In the genomic region with DNA sequence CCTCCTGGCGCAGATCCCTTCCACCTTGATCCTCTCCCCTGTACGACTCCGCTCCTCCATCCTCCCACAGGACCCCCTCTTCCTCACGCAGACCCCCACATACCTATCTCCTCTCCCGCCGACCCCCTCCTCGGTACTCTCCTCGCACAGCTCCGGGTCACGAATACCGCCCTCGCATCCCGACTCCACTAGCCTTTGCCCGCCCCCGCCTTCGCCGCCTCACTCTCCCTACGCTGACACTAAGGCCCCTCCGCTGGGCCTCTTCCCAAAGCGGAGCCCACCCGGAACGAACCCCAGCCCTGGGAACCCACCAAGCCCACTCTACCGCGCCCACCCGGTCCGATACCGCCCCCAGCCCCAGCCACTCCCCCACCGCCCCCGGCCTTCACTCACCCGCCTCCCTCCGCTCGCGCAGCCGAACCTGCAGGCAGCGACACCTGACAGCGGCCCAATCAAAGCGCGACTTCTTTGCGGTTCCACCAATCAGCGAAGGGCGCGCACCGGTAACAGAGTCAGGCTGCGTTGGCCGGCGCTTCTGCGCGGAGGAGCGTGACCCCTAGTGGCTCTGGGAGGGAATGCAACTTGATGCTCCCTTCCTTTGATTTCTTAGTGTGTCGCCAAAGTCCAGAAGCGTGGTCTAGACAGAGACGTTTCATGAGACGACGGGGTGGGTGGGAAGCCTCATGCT, we compare ENCODE assay signal across 8 cellular contexts. TPM values are rescaled to one million over a fixed set of nuclear protein-coding genes. Genes with fewer than 3 reads are reported as not detected.
DNase-seq lines count a peak whose midpoint lies in the region; ATAC-seq, FAIRE-seq and TF ChIP-seq lines count a peak whose summit lies in the region.
"Not testable (repeated sequence)": the region's sequence is repeated elsewhere in the genome, so short reads cannot be mapped to it uniquely, and the experiment has no call there.

A gene (minus strand): TSS at position 430 of the 688 bp plus-strand sequence. CDS start 5,704 bp downstream, outside the sequence.

- not testable (repeated sequence) for TF ChIP-seq CTCF in Caco-2 (IDR thresholded peaks at IDR 0.05; ENCODE audit: insufficient read depth in 1 of 2, low read depth in 1 of 2, low read length in 1 of 2, severe bottlenecking in 1 of 2, unreplicated experiment in 1 of 2); H1 (IDR thresholded peaks at IDR 0.05; ENCODE audit: control extremely low read depth in 1 of 3, insufficient read depth in 1 of 3, low read depth in 1 of 3, low read length in 3 of 3); right lobe of liver (IDR thresholded peaks at IDR 0.05)

- TF ChIP-seq RAD21 in H1 (IDR thresholded peaks at IDR 0.05 in 1 of 2, conservative IDR thresholded peaks at IDR 0.05 in 1 of 2; ENCODE audit: low read depth in 2 of 2, low read length in 2 of 2) = not testable (repeated sequence)

- H3K36me3 Mint-ChIP-seq in Caco-2 (ENCODE audit: insufficient read depth, unreplicated experiment); activated CD4-positive, alpha-beta T cell treated with anti-CD3 and anti-CD28 coated beads, Interleukin-2, amount 10 ng/mL, durations not matched to agents 24 days and 14 days (ENCODE audit: low read depth); stimulated activated memory B cell treated with anti-CD40 and anti-IgM and Interleukin-4, amounts not matched to agents 10 μg/mL and 1 μg/mL and 100 μg/mL, for 72 hours: not testable (repeated sequence)

- H2BK120ac ChIP-seq in H1 (replicated peaks; ENCODE audit: low read depth, low read length) = not testable (repeated sequence)

- intact Hi-C loops in Caco-2 (cut with micrococcal nuclease; ENCODE audit: unreplicated experiment); activated CD4-positive, alpha-beta T cell treated with anti-CD3 and anti-CD28 coated beads, Interleukin-2, amount 10 ng/mL, durations not matched to agents 24 days and 14 days (cut with micrococcal nuclease); right lobe of liver (cut with DNase I): not testable (repeated sequence)

- H3K9me3 Mint-ChIP-seq in Caco-2 (ENCODE audit: unreplicated experiment); activated CD4-positive, alpha-beta T cell treated with anti-CD3 and anti-CD28 coated beads, Interleukin-2, amount 10 ng/mL, durations not matched to agents 24 days and 14 days; stimulated activated memory B cell treated with anti-CD40 and anti-IgM and Interleukin-4, amounts not matched to agents 10 μg/mL and 1 μg/mL and 100 μg/mL, for 72 hours: not testable (repeated sequence)

- H4K20me1 ChIP-seq in H1 (replicated peaks in 1 of 2; ENCODE audit: control insufficient read depth in 1 of 2, insufficient read depth in 2 of 2, low read length in 2 of 2) = not testable (repeated sequence)

- H2BK12ac ChIP-seq in H1 (ENCODE audit: low read depth, low read length) = not testable (repeated sequence)

- not testable (repeated sequence) for H3K27me3 ChIP-seq in Caco-2 (replicated peaks; ENCODE audit: control insufficient read depth, insufficient read depth, low read length); H1 (replicated peaks in 1 of 4; ENCODE audit: control insufficient read depth in 3 of 4, extremely low read depth in 1 of 4, insufficient read depth in 3 of 4, low read length in 3 of 4); right lobe of liver

- H3K27me3 Mint-ChIP-seq in Caco-2 (ENCODE audit: insufficient read depth, unreplicated experiment); activated CD4-positive, alpha-beta T cell treated with anti-CD3 and anti-CD28 coated beads, Interleukin-2, amount 10 ng/mL, durations not matched to agents 24 days and 14 days; stimulated activated memory B cell treated with anti-CD40 and anti-IgM and Interleukin-4, amounts not matched to agents 10 μg/mL and 1 μg/mL and 100 μg/mL, for 72 hours: not testable (repeated sequence)

- not testable (repeated sequence) for BruUV-seq in Caco-2 (replicated peaks; lab: Mats Ljungman, UMichigan)

- ATAC-seq in GM19397 (IDR thresholded peaks at IDR 0.05; ENCODE audit: unreplicated experiment) (peak; percentile 95), HG02763 (IDR thresholded peaks at IDR 0.05; ENCODE audit: unreplicated experiment) (peak; percentile 97), HG03520 (IDR thresholded peaks at IDR 0.05; ENCODE audit: unreplicated experiment) (peak; percentile 86), right lobe of liver (peak; percentile 98 to 99 (median 98))
- peak; percentile 99 for ATAC-seq in stimulated activated memory B cell treated with anti-CD40 and anti-IgM and Interleukin-4, amounts not matched to agents 10 μg/mL and 1 μg/mL and 100 μg/mL, for 72 hours

- not testable (repeated sequence) for H3K79me1 ChIP-seq in H1 (ENCODE audit: low read depth, low read length)

- not testable (repeated sequence) for H3K4me3 Mint-ChIP-seq in Caco-2 (ENCODE audit: unreplicated experiment); activated CD4-positive, alpha-beta T cell treated with anti-CD3 and anti-CD28 coated beads, Interleukin-2, amount 10 ng/mL, durations not matched to agents 24 days and 14 days; stimulated activated memory B cell treated with anti-CD40 and anti-IgM and Interleukin-4, amounts not matched to agents 10 μg/mL and 1 μg/mL and 100 μg/mL, for 72 hours

- H3K23me2 ChIP-seq in H1 (ENCODE audit: low read depth, low read length) = not testable (repeated sequence)

- not testable (repeated sequence) for H4K8ac ChIP-seq in H1 (ENCODE audit: extremely low read depth, insufficient read depth, low read length)

- H3K79me2 ChIP-seq in H1 (ENCODE audit: control insufficient read depth in 1 of 2, insufficient read depth in 2 of 2, low read length in 2 of 2) = not testable (repeated sequence)

- H3K36me3 ChIP-seq in Caco-2 (ENCODE audit: control insufficient read depth, insufficient read depth, low read length); H1 (ENCODE audit: control insufficient read depth in 2 of 4, insufficient read depth in 4 of 4, low read length in 3 of 4); right lobe of liver: not testable (repeated sequence)

- not testable (repeated sequence) for H2BK20ac ChIP-seq in H1 (ENCODE audit: low read length)

- H3K4ac ChIP-seq in H1 (replicated peaks; ENCODE audit: insufficient read length, low read depth, low read length) = not testable (repeated sequence)

- H3K18ac ChIP-seq in H1 (ENCODE audit: extremely low read depth, low read length) = not testable (repeated sequence)

- not testable (repeated sequence) for H3K23ac ChIP-seq in H1 (ENCODE audit: insufficient read length)

- not testable (repeated sequence) for H2BK15ac ChIP-seq in H1 (ENCODE audit: low read length)

- H3K4me1 ChIP-seq in Caco-2; H1 (replicated peaks in 1 of 4; ENCODE audit: control insufficient read depth in 3 of 4, insufficient read depth in 4 of 4, low read length in 3 of 4); right lobe of liver: not testable (repeated sequence)

- not testable (repeated sequence) for DNase-seq in Caco-2; activated CD4-positive, alpha-beta T cell treated with anti-CD3 and anti-CD28 coated beads, Interleukin-2, amount 10 ng/mL, durations not matched to agents 24 days and 14 days; H1 (ENCODE audit: low read depth in 1 of 2, low spot score in 2 of 2); right lobe of liver

- H2BK5ac ChIP-seq in H1 (ENCODE audit: low read depth, low read length) = not testable (repeated sequence)

- not testable (repeated sequence) for H3K56ac ChIP-seq in H1 (replicated peaks; ENCODE audit: insufficient read length, low read depth, low read length)

- not testable (repeated sequence) for H4K5ac ChIP-seq in H1 (ENCODE audit: insufficient read length, low read depth, low read length)

- H2AK5ac ChIP-seq in H1 (ENCODE audit: low read depth, low read length) = not testable (repeated sequence)

- H3K4me1 Mint-ChIP-seq in Caco-2 (ENCODE audit: low read depth, unreplicated experiment); activated CD4-positive, alpha-beta T cell treated with anti-CD3 and anti-CD28 coated beads, Interleukin-2, amount 10 ng/mL, durations not matched to agents 24 days and 14 days; stimulated activated memory B cell treated with anti-CD40 and anti-IgM and Interleukin-4, amounts not matched to agents 10 μg/mL and 1 μg/mL and 100 μg/mL, for 72 hours: not testable (repeated sequence)

- H3K27ac ChIP-seq in H1 (ENCODE audit: low read depth, low read length); right lobe of liver: not testable (repeated sequence)

- H3K4me3 ChIP-seq in Caco-2 (ENCODE audit: low read depth, low read length); H1 (ENCODE audit: extremely low read depth in 1 of 4, insufficient read depth in 2 of 4, low read depth in 3 of 4, low read length in 4 of 4); right lobe of liver: not testable (repeated sequence)

- not testable (repeated sequence) for H3K14ac ChIP-seq in H1 (ENCODE audit: insufficient read length)

- CTCF ChIA-PET in Caco-2 (lab: Charles Lee); H1 (lab: Charles Lee; ENCODE audit: partially characterized antibody): not testable (repeated sequence)

- not testable (repeated sequence) for TF ChIP-seq POLR2A in H1 (IDR thresholded peaks at IDR 0.05; ENCODE audit: control extremely low read depth in 1 of 2, low read depth in 2 of 2, low read length in 2 of 2); right lobe of liver (IDR thresholded peaks at IDR 0.05)

- not testable (repeated sequence) for H3K9me3 ChIP-seq in Caco-2; H1 (ENCODE audit: insufficient read depth in 2 of 2, low read depth in 1 of 2, low read length in 1 of 2); right lobe of liver

- WGBS in H1 (ENCODE audit: extremely low coverage in 1 of 2, insufficient coverage in 1 of 2, insufficient read length in 1 of 2, insufficient replicate concordance in 2 of 2, low coverage in 1 of 2, low lambda C conversion rate in 2 of 2, missing lambda C conversion rate in 1 of 2), 2 experiments = no CpG with 5 or more reads among the region's 54 CpGs
- no CpG with 5 or more reads among the region's 54 CpGs for WGBS in right lobe of liver (ENCODE audit: insufficient coverage, low coverage, low lambda C conversion rate, missing lambda C conversion rate)

- H3K4me2 ChIP-seq in H1 (ENCODE audit: insufficient read depth in 1 of 2, low read depth in 2 of 2, low read length in 2 of 2) = not testable (repeated sequence)

- peak; percentile 60 for FAIRE-seq in H1 (lab: Jason Lieb, UNC)

- H3K27ac Mint-ChIP-seq in Caco-2 (ENCODE audit: unreplicated experiment); activated CD4-positive, alpha-beta T cell treated with anti-CD3 and anti-CD28 coated beads, Interleukin-2, amount 10 ng/mL, durations not matched to agents 24 days and 14 days; stimulated activated memory B cell treated with anti-CD40 and anti-IgM and Interleukin-4, amounts not matched to agents 10 μg/mL and 1 μg/mL and 100 μg/mL, for 72 hours: not testable (repeated sequence)

- not testable (repeated sequence) for H3K9ac ChIP-seq in H1 (replicated peaks in 1 of 4; ENCODE audit: extremely low read depth in 1 of 4, low read depth in 3 of 4, low read length in 3 of 4)

- TF ChIP-seq EP300 in H1 (IDR thresholded peaks at IDR 0.05; ENCODE audit: borderline replicate concordance in 1 of 2, low read depth in 2 of 2, low read length in 2 of 2) = not testable (repeated sequence)

- POLR2A ChIA-PET in Caco-2 (lab: Charles Lee); H1 (lab: Charles Lee; ENCODE audit: partially characterized antibody): not testable (repeated sequence)

- H4K91ac ChIP-seq in H1 (replicated peaks; ENCODE audit: insufficient read length, low read length) = not testable (repeated sequence)

- not testable (repeated sequence) for H2AFZ ChIP-seq in H1 (ENCODE audit: low read length)

RNA-seq across cellular contexts. Expression of the gene that starts here (rescaled TPM):
- total RNA-seq in Caco-2 (2022) = 36.3 and 38.9 TPM in 2 replicates
- 57.8 and 60.0 TPM in 2 replicates for total RNA-seq in activated CD4-positive, alpha-beta T cell treated with anti-CD3 and anti-CD28 coated beads, Interleukin-2, amount 10 ng/mL, durations not matched to agents 24 days and 14 days
- 18.8 and 24.3 TPM in 2 replicates for total RNA-seq in H1 (2021; fragmentation: NEBNext Ultra II Directional; extraction: Animal tissue kit (Norgen Biotek cat#: 25700))
- 22.7 and 30.4 TPM in 2 replicates for polyA plus RNA-seq in H1 (2011; rRNA removed)
- 34.0 TPM for polyA plus RNA-seq in H1 (2011; cell fraction: cytosol; rRNA removed)
- polyA plus RNA-seq in H1 (2011; cell fraction: nucleus; rRNA removed) = 71.0 TPM
- polyA plus RNA-seq in H1 (2012, experiment 1 of 2) = 11.6 to 19.0 TPM (median 15.2 TPM) in 4 replicates
- 1.7 TPM for polyA plus RNA-seq in H1 (2012, experiment 2 of 2)
- 12.4 TPM for polyA plus RNA-seq in H1 (2013, experiment 1 of 2)
- 11.9 TPM for polyA plus RNA-seq in H1 (2013, experiment 2 of 2)
- polyA minus RNA-seq in H1 (2011; rRNA and poly(A)+ RNA removed) = 58.7 and 94.9 TPM in 2 replicates
- polyA minus RNA-seq in H1 (2011; cell fraction: cytosol; rRNA and poly(A)+ RNA removed) = 27.1 TPM
- 82.3 TPM for polyA minus RNA-seq in H1 (2011; cell fraction: nucleus; rRNA and poly(A)+ RNA removed)
- total RNA-seq in right lobe of liver = 10 to 100 TPM; 11.6 to 23.2 (median 16.5) TPM
